In genomic region chr5:153896701-153897100, GRCh38 we compare ENCODE assay signal across 8 cellular contexts.
A peak's percentile ranks its signal among the peaks of the same experiment; 100 is the strongest.
DNase-seq lines count a peak whose midpoint lies in the region; ATAC-seq and TF ChIP-seq lines count a peak whose summit lies in the region.

No MANE protein-coding gene starts in this region.

- no peaks in the 10 kb centered on the region for H3K36me3 ChIP-seq in BLaER1 treated with 17β-estradiol and CSF1 and Interleukin-3, amounts not matched to agents 10 nM and 100 nM
- H3K36me3 ChIP-seq in OCI-LY7 (ENCODE audit: insufficient read depth, low read length): no peaks in the 10 kb centered on the region
- no peaks in the 10 kb centered on the region for H3K36me3 ChIP-seq in prostate gland

- no peaks in the 10 kb centered on the region for H3K9me2 ChIP-seq in OCI-LY7 (ENCODE audit: insufficient read depth, low read length)

- H3K36me3 Mint-ChIP-seq in naive thymus-derived CD8-positive, alpha-beta T cell: no peaks in the 10 kb centered on the region

- no peaks in the 10 kb centered on the region for H3K27me3 ChIP-seq in BLaER1 treated with 17β-estradiol and CSF1 and Interleukin-3, amounts not matched to agents 10 nM and 100 nM
- no peaks in the 10 kb centered on the region for H3K27me3 ChIP-seq in prostate gland (replicated peaks; ENCODE audit: insufficient read depth)

- POLR2A ChIA-PET in OCI-LY7 (lab: Charles Lee): interaction anchor here (0.9 kb wide), 1 partner anchor 39 kb away, joined by 3 read pairs; no protein-coding TSS in a partner anchor
- POLR2A ChIA-PET in naive thymus-derived CD8-positive, alpha-beta T cell (lab: Charles Lee): no interaction called here

- intact Hi-C loops in OCI-LY7 (cut with micrococcal nuclease; ENCODE audit: unreplicated experiment): no loop called here
- intact Hi-C loops in prostate gland (cut with DNase I): no loop called here

- no peak overlapping the region for H2AFZ ChIP-seq in OCI-LY7 (ENCODE audit: low read length)

- no peak overlapping the region for H3K4me3 ChIP-seq in BLaER1 treated with 17β-estradiol and CSF1 and Interleukin-3, amounts not matched to agents 10 nM and 100 nM
- H3K4me3 ChIP-seq in OCI-LY7 (ENCODE audit: low read depth, low read length, poor library complexity, severe bottlenecking) (no peak overlapping the region), prostate gland (no peak overlapping the region)

- no peaks in the 10 kb centered on the region for H3K9me3 ChIP-seq in BLaER1 treated with 17β-estradiol and CSF1 and Interleukin-3, amounts not matched to agents 10 nM and 100 nM (replicated peaks in 1 of 11)
- H3K9me3 ChIP-seq in OCI-LY7 (ENCODE audit: low read length) (no peaks in the 10 kb centered on the region), prostate gland (no peaks in the 10 kb centered on the region)

- TF ChIP-seq CTCF in OCI-LY7 (conservative IDR thresholded peaks at IDR 0.05; ENCODE audit: low read length) (no peak), prostate gland (IDR thresholded peaks at IDR 0.05) (no peak)

- H3K4me1 ChIP-seq in BLaER1 treated with 17β-estradiol and CSF1 and Interleukin-3, amounts not matched to agents 10 nM and 100 nM: peaks cover 6 to 25% (median 15%) of the 10 kb centered on the region in 10 experiments; a peak in 19 of 20 replicates
- H3K4me1 ChIP-seq in OCI-LY7 (ENCODE audit: insufficient read depth, low read length, poor library complexity, severe bottlenecking) (no peaks in the 10 kb centered on the region), prostate gland (replicated peaks) (no peaks in the 10 kb centered on the region)

- ATAC-seq in GM19395 (IDR thresholded peaks at IDR 0.05; ENCODE audit: unreplicated experiment) (peak; percentile 99), HG03196 (IDR thresholded peaks at IDR 0.05; ENCODE audit: unreplicated experiment) (peak; percentile 94)
- ATAC-seq in naive thymus-derived CD8-positive, alpha-beta T cell: no peak

- H3K4me3 Mint-ChIP-seq in naive thymus-derived CD8-positive, alpha-beta T cell: no peak overlapping the region

- DNase-seq in OCI-LY7 (ENCODE audit: low spot score) (peak; percentile 29), pons (ENCODE audit: low spot score) (peak; percentile 84), prostate gland (ENCODE audit: low spot score) (no peak)
- DNase-seq in naive thymus-derived CD8-positive, alpha-beta T cell: no peak
- no peak for DNase-seq in activated CD4-positive, alpha-beta T cell treated with anti-CD3 and anti-CD28 coated beads, Interleukin-2, amount 50 U/mL, for 48 hours

- no TSS peak for BruUV-seq in OCI-LY7 (replicated peaks; lab: Mats Ljungman, UMichigan)

- CTCF ChIA-PET in OCI-LY7 (lab: Charles Lee; ENCODE audit: unreplicated experiment): no interaction called here

- H3K27ac ChIP-seq in BLaER1 treated with 17β-estradiol and CSF1 and Interleukin-3, amounts not matched to agents 10 nM and 100 nM: peak overlapping the region in 1 of 11 experiments; percentile 24; a peak in 2 of 22 replicates
- no peak overlapping the region for H3K27ac ChIP-seq in OCI-LY7 (ENCODE audit: low read depth, low read length, poor library complexity, severe bottlenecking)
- H3K27ac ChIP-seq in prostate gland: no peak overlapping the region

- peak overlapping the region in 9 of 11 experiments; percentile 10 to 81 (median 42); a peak in 15 of 22 replicates for H3K4me2 ChIP-seq in BLaER1 treated with 17β-estradiol and CSF1 and Interleukin-3, amounts not matched to agents 10 nM and 100 nM
- no peak overlapping the region for H3K4me2 ChIP-seq in OCI-LY7 (ENCODE audit: low read length)

- no peak for TF ChIP-seq POLR2A in prostate gland (IDR thresholded peaks at IDR 0.05)

- H3K79me2 ChIP-seq in OCI-LY7 (ENCODE audit: insufficient read depth, low read depth, low read length): no peaks in the 10 kb centered on the region

- no peaks in the 10 kb centered on the region for H3K9me3 Mint-ChIP-seq in naive thymus-derived CD8-positive, alpha-beta T cell

- H3K27ac Mint-ChIP-seq in naive thymus-derived CD8-positive, alpha-beta T cell: no peak overlapping the region

- H3K4me1 Mint-ChIP-seq in naive thymus-derived CD8-positive, alpha-beta T cell: no peaks in the 10 kb centered on the region

- peaks cover 3 to 18% (median 7%) of the 10 kb centered on the region in 5 donors for H3K27me3 Mint-ChIP-seq in naive thymus-derived CD8-positive, alpha-beta T cell

- H4K20me1 ChIP-seq in BLaER1 treated with 17β-estradiol and CSF1 and Interleukin-3, amounts not matched to agents 10 nM and 100 nM: peaks cover 0 to 4% (median 0%) of the 10 kb centered on the region in 11 experiments; a peak in 1 of 22 replicates
- H4K20me1 ChIP-seq in OCI-LY7 (ENCODE audit: insufficient read depth, low read length): no peaks in the 10 kb centered on the region

- no peak overlapping the region for H3K9ac ChIP-seq in BLaER1 treated with 17β-estradiol and CSF1 and Interleukin-3, amounts not matched to agents 10 nM and 100 nM

Comparison
In these comparisons a context has a peak if more than half of its experiments do, and no peak if none do; other contexts are left out.
1. ATAC-seq: peak in GM19395 (single experiment) and HG03196 (single experiment); none in naive thymus-derived CD8-positive, alpha-beta T cell (0 of 2).
2. DNase-seq: peak in OCI-LY7 (single experiment) and pons (single experiment); none in naive thymus-derived CD8-positive, alpha-beta T cell (0 of 10), prostate gland (single experiment) and activated CD4-positive, alpha-beta T cell treated with anti-CD3 and anti-CD28 coated beads, Interleukin-2, amount 50 U/mL, for 48 hours (0 of 2).